9 cellular contexts compared by ENCODE assay signal in genomic region chr4:71553605-71554004, GRCh38.
DNase-seq lines count a peak whose midpoint lies in the region; ATAC-seq and TF ChIP-seq lines count a peak whose summit lies in the region.
"Had no signal": no experiment of that assay in that cellular context is flagged by ENCODE, and none has a peak within 500 bp of the region (broad histone marks: within the 10 kb centered on the region; RNA-seq: fewer than 3 reads in every experiment).

No MANE protein-coding gene starts in this region.

- no peak for ATAC-seq in GM19452 (IDR thresholded peaks at IDR 0.05; ENCODE audit: unreplicated experiment)

- H3K36me3 Mint-ChIP-seq in glutamatergic neuron (ENCODE audit: unreplicated experiment), result no peaks in the 10 kb centered on the region
- H3K36me3 Mint-ChIP-seq: activated naive CD4-positive, alpha-beta T cell treated with anti-CD3 and anti-CD28 coated beads, Interleukin-2, amount 50 U/mL, for 24 hours had no signal

- H4K20me1 ChIP-seq in OCI-LY3 (ENCODE audit: insufficient read depth, low read length), result no peaks in the 10 kb centered on the region

- H3K79me2 ChIP-seq in OCI-LY3 (ENCODE audit: low read length), result no peaks in the 10 kb centered on the region

- H2AFZ ChIP-seq in OCI-LY3 (ENCODE audit: low read depth, low read length), result no peak overlapping the region

- peak; percentile 51 for DNase-seq in ACHN
- DNase-seq in GM20000 (ENCODE audit: low spot score), result peak; percentile 7
- no peak for DNase-seq in glutamatergic neuron
- DNase-seq in stromal cell of bone marrow (ENCODE audit: low read depth), result peak; percentile 39
- no peak for DNase-seq in UCSD-AML1 (lab: John Stamatoyannopoulos, UW; ENCODE audit: unreplicated experiment)
- no peak for DNase-seq in GF-D8 (lab: John Stamatoyannopoulos, UW)

- no peak overlapping the region for H3K9ac ChIP-seq in OCI-LY3 (ENCODE audit: low read length)

- H3K4me3 ChIP-seq in OCI-LY3 (ENCODE audit: low read length), result no peak overlapping the region

- no peaks in the 10 kb centered on the region for H3K36me3 ChIP-seq in OCI-LY3 (replicated peaks; ENCODE audit: low read depth, low read length)

- in situ Hi-C loops in ACHN (cut with HindIII; ENCODE audit: low pct_ligation_motif_present, low pct_unique_long_range_greater_than_20kb, low sequenced_read_pairs), result no loop called here

- H3K27me3 ChIP-seq in OCI-LY3 (ENCODE audit: low read depth, low read length), result peaks cover 33% of the 10 kb centered on the region

- peaks cover 25% of the 10 kb centered on the region for H3K4me1 ChIP-seq in OCI-LY3 (ENCODE audit: low read length)

- no peak overlapping the region for H3K4me2 ChIP-seq in OCI-LY3 (ENCODE audit: low read length)

- H3K4me1 Mint-ChIP-seq in glutamatergic neuron (ENCODE audit: low read depth, unreplicated experiment), result no peaks in the 10 kb centered on the region
- H3K4me1 Mint-ChIP-seq: activated naive CD4-positive, alpha-beta T cell treated with anti-CD3 and anti-CD28 coated beads, Interleukin-2, amount 50 U/mL, for 24 hours had no signal

- H3K9me3 Mint-ChIP-seq in glutamatergic neuron (ENCODE audit: unreplicated experiment), result no peaks in the 10 kb centered on the region
- H3K9me3 Mint-ChIP-seq: activated naive CD4-positive, alpha-beta T cell treated with anti-CD3 and anti-CD28 coated beads, Interleukin-2, amount 50 U/mL, for 24 hours had no signal

- H3K27ac ChIP-seq in OCI-LY3 (ENCODE audit: low read length), result no peak overlapping the region

- H3K27me3 Mint-ChIP-seq in glutamatergic neuron (ENCODE audit: unreplicated experiment), result no peaks in the 10 kb centered on the region

- TF ChIP-seq CTCF in GM20000 (IDR thresholded peaks at IDR 0.05; ENCODE audit: extremely low read depth, missing control alignments) (no peak), OCI-LY3 (IDR thresholded peaks at IDR 0.05; ENCODE audit: low read depth, low read length) (peak; percentile 68), glutamatergic neuron (IDR thresholded peaks at IDR 0.05; ENCODE audit: partially characterized antibody, unreplicated experiment) (peak; percentile 69)

- H3K4me3 Mint-ChIP-seq in glutamatergic neuron (ENCODE audit: unreplicated experiment), result no peak overlapping the region
- H3K4me3 Mint-ChIP-seq: activated naive CD4-positive, alpha-beta T cell treated with anti-CD3 and anti-CD28 coated beads, Interleukin-2, amount 50 U/mL, for 24 hours had no signal

- no peak overlapping the region for H3K27ac Mint-ChIP-seq in glutamatergic neuron (ENCODE audit: unreplicated experiment)
- H3K27ac Mint-ChIP-seq: activated naive CD4-positive, alpha-beta T cell treated with anti-CD3 and anti-CD28 coated beads, Interleukin-2, amount 50 U/mL, for 24 hours had no signal

- no peaks in the 10 kb centered on the region; the same call in 1 of the 2 replicates for H3K9me3 ChIP-seq in OCI-LY3 (ENCODE audit: insufficient read depth, low read length)

Comparison
In these comparisons a context has a peak if more than half of its experiments do, and no peak if none do; other contexts are left out.
1. DNase-seq: peak in ACHN (single experiment), GM20000 (single experiment) and stromal cell of bone marrow (single experiment); none in glutamatergic neuron (single experiment), UCSD-AML1 (single experiment) and GF-D8 (single experiment).